Comparison of ENCODE assay signal across 23 cellular contexts in genomic region chr9:30913331-30913730, GRCh38.
"Had no signal": no experiment of that assay in that cellular context is flagged by ENCODE, and none has a peak within 500 bp of the region (broad histone marks: within the 10 kb centered on the region; RNA-seq: fewer than 3 reads in every experiment).

No MANE protein-coding gene starts in this region.

- H3K9me3 ChIP-seq: gastrocnemius medialis, left lung, ovary, psoas muscle, suprapubic skin, vagina had no signal

- H3K4me3 ChIP-seq: dorsolateral prefrontal cortex, gastrocnemius medialis, heart left ventricle, left lung, ovary, psoas muscle, skin epidermis, suprapubic skin, vagina had no signal

- FAIRE-seq: colon had no signal

- H3K27ac Mint-ChIP-seq: activated B cell treated with CpG ODN at 0.5 μM for 24 hours; activated CD4-positive, alpha-beta memory T cell treated with anti-CD3 and anti-CD28 coated beads for 36 hours; activated CD8-positive, alpha-beta memory T cell treated with anti-CD3 and anti-CD28 coated beads, Interleukin-2, amount 10 ng/mL, durations not matched to agents 7 days and 5 days; activated T-helper 17 cell treated with anti-CD3 and anti-CD28 coated beads, Interleukin-2, amount 50 U/mL, for 72 hours; stimulated activated naive CD8-positive, alpha-beta T cell treated with anti-CD3 and anti-CD28 coated beads, Interleukin-15, amount 100 ng/mL, for 72 hours; T-helper 2 cell treated with Interferon-gamma antibody and Interleukin-4, amounts not matched to agents 5 μg/mL and 100 μg/mL, for 36 hours had no signal

- H3K4me1 Mint-ChIP-seq: activated B cell treated with CpG ODN at 0.5 μM for 24 hours; activated CD8-positive, alpha-beta memory T cell treated with anti-CD3 and anti-CD28 coated beads, Interleukin-2, amount 10 ng/mL, durations not matched to agents 7 days and 5 days; activated T-helper 17 cell treated with anti-CD3 and anti-CD28 coated beads, Interleukin-2, amount 50 U/mL, for 72 hours; stimulated activated naive CD8-positive, alpha-beta T cell treated with anti-CD3 and anti-CD28 coated beads, Interleukin-15, amount 100 ng/mL, for 72 hours had no signal

- H3K4me1 ChIP-seq: gastrocnemius medialis, heart left ventricle, left lung, psoas muscle, suprapubic skin, vagina had no signal

- DNase-seq: activated B cell treated with CpG ODN at 0.5 μM for 24 hours; activated CD4-positive, alpha-beta memory T cell treated with anti-CD3 and anti-CD28 coated beads for 36 hours; activated CD4-positive, alpha-beta T cell treated with anti-CD3 and anti-CD28 coated beads for 4 hours; activated CD8-positive, alpha-beta memory T cell treated with anti-CD3 and anti-CD28 coated beads, Interleukin-2, amount 10 ng/mL, durations not matched to agents 7 days and 5 days; activated naive CD4-positive, alpha-beta T cell; activated T-cell treated with anti-CD3 and anti-CD28 coated beads, Interleukin-2, amount 50 U/mL, for 1 hour; brain microvascular endothelial cell; central memory CD4-positive, alpha-beta T cell; dorsolateral prefrontal cortex; gastrocnemius medialis; heart left ventricle; left lung; ovary; psoas muscle; stimulated activated naive CD8-positive, alpha-beta T cell treated with anti-CD3 and anti-CD28 coated beads, Interleukin-15, amount 100 ng/mL, for 72 hours; trophoblast cell had no signal

- H3K27me3 ChIP-seq: brain microvascular endothelial cell, dorsolateral prefrontal cortex, gastrocnemius medialis, heart left ventricle, left lung, ovary, suprapubic skin, vagina had no signal

- H3K27ac ChIP-seq: brain microvascular endothelial cell, dorsolateral prefrontal cortex, gastrocnemius medialis, heart left ventricle, left lung, ovary, psoas muscle, skin epidermis, suprapubic skin, vagina had no signal

- H3K4me3 Mint-ChIP-seq: activated B cell treated with CpG ODN at 0.5 μM for 24 hours; activated CD4-positive, alpha-beta memory T cell treated with anti-CD3 and anti-CD28 coated beads for 36 hours; activated CD8-positive, alpha-beta memory T cell treated with anti-CD3 and anti-CD28 coated beads, Interleukin-2, amount 10 ng/mL, durations not matched to agents 7 days and 5 days; activated T-helper 17 cell treated with anti-CD3 and anti-CD28 coated beads, Interleukin-2, amount 50 U/mL, for 72 hours; stimulated activated naive CD8-positive, alpha-beta T cell treated with anti-CD3 and anti-CD28 coated beads, Interleukin-15, amount 100 ng/mL, for 72 hours; T-helper 2 cell treated with Interferon-gamma antibody and Interleukin-4, amounts not matched to agents 5 μg/mL and 100 μg/mL, for 36 hours had no signal

- H3K27me3 Mint-ChIP-seq: activated B cell treated with CpG ODN at 0.5 μM for 24 hours; activated CD4-positive, alpha-beta memory T cell treated with anti-CD3 and anti-CD28 coated beads for 36 hours; activated CD8-positive, alpha-beta memory T cell treated with anti-CD3 and anti-CD28 coated beads, Interleukin-2, amount 10 ng/mL, durations not matched to agents 7 days and 5 days; stimulated activated naive CD8-positive, alpha-beta T cell treated with anti-CD3 and anti-CD28 coated beads, Interleukin-15, amount 100 ng/mL, for 72 hours had no signal

- H3K9me3 Mint-ChIP-seq: activated B cell treated with CpG ODN at 0.5 μM for 24 hours; activated CD4-positive, alpha-beta memory T cell treated with anti-CD3 and anti-CD28 coated beads for 36 hours; activated T-helper 17 cell treated with anti-CD3 and anti-CD28 coated beads, Interleukin-2, amount 50 U/mL, for 72 hours; T-helper 2 cell treated with Interferon-gamma antibody and Interleukin-4, amounts not matched to agents 5 μg/mL and 100 μg/mL, for 36 hours had no signal

- ATAC-seq: activated CD8-positive, alpha-beta memory T cell treated with anti-CD3 and anti-CD28 coated beads, Interleukin-2, amount 10 ng/mL, durations not matched to agents 7 days and 5 days; activated T-helper 17 cell treated with anti-CD3 and anti-CD28 coated beads, Interleukin-2, amount 50 U/mL, for 72 hours; gastrocnemius medialis; heart left ventricle; left lung; psoas muscle; right cardiac atrium; stimulated activated naive CD8-positive, alpha-beta T cell treated with anti-CD3 and anti-CD28 coated beads, Interleukin-15, amount 100 ng/mL, for 72 hours had no signal

- H3K36me3 ChIP-seq: brain microvascular endothelial cell, gastrocnemius medialis, heart left ventricle, left lung, ovary, suprapubic skin, vagina had no signal

- H3K36me3 Mint-ChIP-seq: activated CD4-positive, alpha-beta memory T cell treated with anti-CD3 and anti-CD28 coated beads for 36 hours; activated CD8-positive, alpha-beta memory T cell treated with anti-CD3 and anti-CD28 coated beads, Interleukin-2, amount 10 ng/mL, durations not matched to agents 7 days and 5 days had no signal
